Comparison of ENCODE assay signal across 12 cellular contexts in genomic region chr6:84773133-84773430, GRCh38. TPM values are rescaled to one million over a fixed set of nuclear protein-coding genes. Genes with fewer than 3 reads are reported as not detected.
DNase-seq lines count a peak whose midpoint lies in the region; ATAC-seq and TF ChIP-seq lines count a peak whose summit lies in the region.
"Had no signal": no experiment of that assay in that cellular context is flagged by ENCODE, and none has a peak within 500 bp of the region (broad histone marks: within the 10 kb centered on the region; RNA-seq: fewer than 3 reads in every experiment).

No MANE protein-coding gene starts in this region.

- TF ChIP-seq CTCF in astrocyte of the spinal cord (IDR thresholded peaks at IDR 0.05; ENCODE audit: low read depth, low read length): no peak

- H3K4me1 Mint-ChIP-seq in activated CD8-positive, alpha-beta memory T cell treated with anti-CD3 and anti-CD28 coated beads, Interleukin-2, amount 10 ng/mL, durations not matched to agents 7 days and 5 days: no peaks in the 10 kb centered on the region
- H3K4me1 Mint-ChIP-seq in activated T-cell treated with anti-CD3 and anti-CD28 coated beads, Interleukin-2, amount 50 U/mL, for 72 hours (ENCODE audit: low read depth): peaks cover 10% of the 10 kb centered on the region

- H3K9ac ChIP-seq in subcutaneous abdominal adipose tissue (ENCODE audit: low read length in 5 of 5): peak overlapping the region in 2 of 5 donors; percentile 30 to 77

- CTCF ChIA-PET in activated CD8-positive, alpha-beta memory T cell treated with anti-CD3 and anti-CD28 coated beads, Interleukin-2, amount 10 ng/mL, durations not matched to agents 7 days and 5 days (lab: Charles Lee): no interaction called here

- no peaks in the 10 kb centered on the region for H3K9me3 ChIP-seq in subcutaneous abdominal adipose tissue (ENCODE audit: control insufficient read depth in 5 of 5, low read length in 5 of 5)
- H3K9me3 ChIP-seq: upper lobe of right lung had no signal

- no peak for ATAC-seq in activated CD8-positive, alpha-beta memory T cell treated with anti-CD3 and anti-CD28 coated beads, Interleukin-2, amount 10 ng/mL, durations not matched to agents 7 days and 5 days
- no peak for ATAC-seq in GM19463 (IDR thresholded peaks at IDR 0.05; ENCODE audit: unreplicated experiment)
- ATAC-seq in activated T-cell treated with anti-CD3 and anti-CD28 coated beads, Interleukin-2, amount 50 U/mL, for 72 hours (replicated peaks in 1 of 2): no peak

- no peaks in the 10 kb centered on the region for H3K36me3 ChIP-seq in subcutaneous abdominal adipose tissue (ENCODE audit: control insufficient read depth in 5 of 5, insufficient read depth in 5 of 5, low read length in 5 of 5)
- H3K36me3 ChIP-seq: upper lobe of right lung had no signal

- peak overlapping the region; percentile 82 for H3K27ac ChIP-seq in subcutaneous abdominal adipose tissue (ENCODE audit: low read depth, low read length)
- H3K27ac ChIP-seq: RWPE1, upper lobe of right lung had no signal

- H3K4me1 ChIP-seq in subcutaneous abdominal adipose tissue (ENCODE audit: control insufficient read depth in 5 of 5, insufficient read depth in 5 of 5, low read length in 5 of 5): peaks cover 0 to 22% (median 18%) of the 10 kb centered on the region in 5 donors

- peak overlapping the region; percentile 45 for H3K4me3 ChIP-seq in astrocyte of the spinal cord (ENCODE audit: low read depth, low read length)
- H3K4me3 ChIP-seq in subcutaneous abdominal adipose tissue (ENCODE audit: low read depth in 1 of 5, low read length in 5 of 5): peak overlapping the region; percentile 65 to 85 (median 72)

- H3K9me3 Mint-ChIP-seq in activated CD8-positive, alpha-beta memory T cell treated with anti-CD3 and anti-CD28 coated beads, Interleukin-2, amount 10 ng/mL, durations not matched to agents 7 days and 5 days (ENCODE audit: low read depth): no peaks in the 10 kb centered on the region
- H3K9me3 Mint-ChIP-seq in activated T-cell treated with anti-CD3 and anti-CD28 coated beads, Interleukin-2, amount 50 U/mL, for 72 hours: peaks cover 0 to 2% of the 10 kb centered on the region in 2 donors

- H3K36me3 Mint-ChIP-seq in activated CD8-positive, alpha-beta memory T cell treated with anti-CD3 and anti-CD28 coated beads, Interleukin-2, amount 10 ng/mL, durations not matched to agents 7 days and 5 days: peaks cover 3% of the 10 kb centered on the region
- H3K36me3 Mint-ChIP-seq in activated T-cell treated with anti-CD3 and anti-CD28 coated beads, Interleukin-2, amount 50 U/mL, for 72 hours (ENCODE audit: insufficient read depth in 2 of 2): peaks cover 0 to 7% of the 10 kb centered on the region in 2 donors

- DNase-seq in activated CD8-positive, alpha-beta memory T cell treated with anti-CD3 and anti-CD28 coated beads, Interleukin-2, amount 10 ng/mL, durations not matched to agents 7 days and 5 days: no peak
- no peak for DNase-seq in activated CD8-positive, alpha-beta memory T cell treated with anti-CD3 and anti-CD28 coated beads, Interleukin-2, amount 50 U/mL, for 48 hours
- DNase-seq in astrocyte of the spinal cord (ENCODE audit: low read depth, low spot score): no peak
- peak; percentile 24 for DNase-seq in iPS-NIHi7 (ENCODE audit: extremely low spot score)
- DNase-seq in SIG-M5 (lab: John Stamatoyannopoulos, UW): no peak
- no peak for DNase-seq in activated T-cell treated with anti-CD3 and anti-CD28 coated beads, Interleukin-2, amount 50 U/mL, for 72 hours
- DNase-seq: DND-41, upper lobe of right lung had no signal

- H3K27ac Mint-ChIP-seq in activated CD8-positive, alpha-beta memory T cell treated with anti-CD3 and anti-CD28 coated beads, Interleukin-2, amount 10 ng/mL, durations not matched to agents 7 days and 5 days: peak overlapping the region; percentile 54
- H3K27ac Mint-ChIP-seq in activated T-cell treated with anti-CD3 and anti-CD28 coated beads, Interleukin-2, amount 50 U/mL, for 72 hours: no peak overlapping the region

- H3K27me3 Mint-ChIP-seq in activated CD8-positive, alpha-beta memory T cell treated with anti-CD3 and anti-CD28 coated beads, Interleukin-2, amount 10 ng/mL, durations not matched to agents 7 days and 5 days: peaks cover 76% of the 10 kb centered on the region
- H3K27me3 Mint-ChIP-seq in activated T-cell treated with anti-CD3 and anti-CD28 coated beads, Interleukin-2, amount 50 U/mL, for 72 hours (ENCODE audit: low read depth): peaks cover 84% of the 10 kb centered on the region

- H3K4me3 Mint-ChIP-seq in activated CD8-positive, alpha-beta memory T cell treated with anti-CD3 and anti-CD28 coated beads, Interleukin-2, amount 10 ng/mL, durations not matched to agents 7 days and 5 days: no peak overlapping the region
- H3K4me3 Mint-ChIP-seq in activated T-cell treated with anti-CD3 and anti-CD28 coated beads, Interleukin-2, amount 50 U/mL, for 72 hours: no peak overlapping the region

- H3K27me3 ChIP-seq in subcutaneous abdominal adipose tissue (ENCODE audit: control insufficient read depth in 5 of 5, insufficient read depth in 4 of 5, low read length in 5 of 5): peaks cover 0 to 26% (median 4%) of the 10 kb centered on the region in 5 donors

- in situ Hi-C loops in astrocyte of the spinal cord (cut with HindIII; ENCODE audit: low sequenced_read_pairs): no loop called here

RNA-seq across cellular contexts. Expression of gene TBX18, which starts 8.7 kb away (rescaled TPM):
- total RNA-seq in activated CD8-positive, alpha-beta memory T cell treated with anti-CD3 and anti-CD28 coated beads, Interleukin-2, amount 10 ng/mL, durations not matched to agents 7 days and 5 days: not detected
- total RNA-seq in activated T-cell treated with anti-CD3 and anti-CD28 coated beads, Interleukin-2, amount 50 U/mL, for 72 hours: not detected
- total RNA-seq: M059J had no signal
